ENCODE assay signal across 16 cellular contexts in the genomic region with DNA sequence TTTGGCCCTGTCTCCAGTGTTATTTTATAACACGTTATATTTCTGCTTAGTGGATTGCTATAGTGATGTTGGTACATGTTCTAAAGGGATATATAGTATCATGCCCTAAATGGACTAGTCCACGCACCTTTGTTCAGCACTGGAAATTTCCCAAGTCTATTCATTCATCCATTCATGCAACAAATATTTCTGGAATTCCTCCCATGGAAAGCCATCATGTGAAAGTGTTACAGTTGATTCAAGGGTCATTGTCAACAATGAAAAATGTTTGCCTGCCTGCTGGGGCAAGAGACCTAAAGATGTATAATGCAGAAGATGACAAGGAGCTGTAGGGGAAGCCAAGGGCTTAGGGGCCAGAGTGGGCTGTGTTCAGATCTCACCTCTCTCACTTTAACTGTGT. TPM values are rescaled to one million over a fixed set of nuclear protein-coding genes. Genes with fewer than 3 reads are reported as not detected.
DNase-seq lines count a peak whose midpoint lies in the region; ATAC-seq, FAIRE-seq and TF ChIP-seq lines count a peak whose summit lies in the region.
"Had no signal": no experiment of that assay in that cellular context is flagged by ENCODE, and none has a peak within 500 bp of the region (broad histone marks: within the 10 kb centered on the region; RNA-seq: fewer than 3 reads in every experiment).

No MANE protein-coding gene starts in this region.

- DNase-seq in HepG2 (ENCODE audit: low spot score) (peak; percentile 94), right lobe of liver (no peak), amniotic epithelial cell (ENCODE audit: low read depth) (peak; percentile 91), foreskin melanocyte (peak; percentile 80), GM12891 (ENCODE audit: insufficient read length, low spot score) (no peak), NCI-H2171 treated with DMSO at 0.1 percent for 48 hours (lab: John Stamatoyannopoulos, UW) (no peak), DMS 273 (lab: John Stamatoyannopoulos, UW; ENCODE audit: unreplicated experiment) (no peak), NCI-H1694 treated with DMSO at 0.1 percent for 48 hours (lab: John Stamatoyannopoulos, UW) (no peak)
- DNase-seq: 8988T, amygdala, NCI-H1105, NCI-H774, T-helper 2 cell, thyroid gland had no signal

- in situ Hi-C loops in HepG2 (cut with HindIII; ENCODE audit: extremely low pct_ligation_motif_present, low pct_unique_long_range_greater_than_20kb), result loop anchor here (5.0 kb wide), 1 partner anchor 250 kb away; no protein-coding TSS in a partner anchor

- ATAC-seq in HepG2 (peak; percentile 65), right lobe of liver (no peak)

- no peak overlapping the region for H2AFZ ChIP-seq in HepG2 (ENCODE audit: low read length)

- H3K79me2 ChIP-seq in HepG2 (ENCODE audit: insufficient read depth, low read length), result no peaks in the 10 kb centered on the region

- TF ChIP-seq POLR2A in HepG2 (IDR thresholded peaks at IDR 0.05; ENCODE audit: insufficient read depth in 1 of 2, low read depth in 2 of 2, low read length in 2 of 2) (no peak), right lobe of liver (IDR thresholded peaks at IDR 0.05) (no peak), GM12891 (IDR thresholded peaks at IDR 0.05; ENCODE audit: low read depth, low read length) (no peak)

- TF ChIP-seq EP300 in HepG2 (IDR thresholded peaks at IDR 0.05; ENCODE audit: low read depth in 2 of 2, low read length in 2 of 2) (peak; percentile 53 to 84; a peak in 2 of 4 replicates), HepG2 (CRISPR knock-in tag; IDR thresholded peaks at IDR 0.05; ENCODE audit: borderline replicate concordance) (no peak)

- WGBS in HepG2 (ENCODE audit: low lambda C conversion rate), result 3% methylated on average over 2 of the region's 2 CpGs
- WGBS in right lobe of liver (ENCODE audit: insufficient coverage, low coverage, low lambda C conversion rate, missing lambda C conversion rate), result 83% methylated on average over 2 of the region's 2 CpGs

- H3K4me1 ChIP-seq in HepG2 (ENCODE audit: insufficient read depth, low read length) (peaks cover 76% of the 10 kb centered on the region), right lobe of liver (no peaks in the 10 kb centered on the region)
- H3K4me1 ChIP-seq: right atrium auricular region had no signal

- BruUV-seq in HepG2 (replicated peaks; lab: Mats Ljungman, UMichigan), result no TSS peak

- TF ChIP-seq RAD21 in HepG2 (CRISPR knock-in tag; IDR thresholded peaks at IDR 0.05), result no peak

- POLR2A ChIA-PET in HepG2 (lab: Yijun Ruan, JAX), result no interaction called here

- FAIRE-seq in HepG2 (lab: Jason Lieb, UNC), result no peak
- no peak for FAIRE-seq in GM12891 (lab: Jason Lieb, UNC)
- FAIRE-seq: H1 had no signal

- peak overlapping the region; percentile 28; the same call in 1 of the 2 replicates for H3K4me2 ChIP-seq in HepG2 (ENCODE audit: low read depth, low read length)

- CTCF ChIA-PET in HepG2 (lab: Yijun Ruan, JAX; ENCODE audit: low intra/inter-chr PET ratio, low total read pairs), result no interaction called here

- no peaks in the 10 kb centered on the region for H4K20me1 ChIP-seq in HepG2 (ENCODE audit: insufficient read depth, low read length)

- H3K9ac ChIP-seq in HepG2 (ENCODE audit: insufficient read depth, low read depth, low read length), result no peak overlapping the region

- intact Hi-C loops in HepG2 (cut with micrococcal nuclease; ENCODE audit: unreplicated experiment), result loop anchor here (1.0 kb wide), 1 partner anchor 27 kb away; a partner anchor contains a TSS
- intact Hi-C loops in right lobe of liver (cut with DNase I), result no loop called here

- H3K36me3 ChIP-seq in HepG2 (replicated peaks in 1 of 2; ENCODE audit: control insufficient read depth in 1 of 2, insufficient read depth in 2 of 2, low read length in 2 of 2), result no peaks in the 10 kb centered on the region
- H3K36me3 ChIP-seq in right lobe of liver, result no peaks in the 10 kb centered on the region
- H3K36me3 ChIP-seq: right atrium auricular region, thyroid gland had no signal

- H3K4me3 ChIP-seq in HepG2 (replicated peaks in 1 of 3; ENCODE audit: insufficient read depth in 1 of 3, low read depth in 2 of 3, low read length in 3 of 3) (no peak overlapping the region), right lobe of liver (no peak overlapping the region)
- H3K4me3 ChIP-seq: right atrium auricular region, thyroid gland had no signal

- H3K27ac ChIP-seq in HepG2 (ENCODE audit: extremely low read length, insufficient read depth, low read length), result no peak overlapping the region
- H3K27ac ChIP-seq in right lobe of liver, result no peak overlapping the region
- H3K27ac ChIP-seq: right atrium auricular region, thyroid gland had no signal

- H3K27me3 ChIP-seq in HepG2 (ENCODE audit: control insufficient read depth in 1 of 2, insufficient read depth in 2 of 2, low read length in 2 of 2), result no peaks in the 10 kb centered on the region
- H3K27me3 ChIP-seq in right lobe of liver, result no peaks in the 10 kb centered on the region
- H3K27me3 ChIP-seq: right atrium auricular region, thyroid gland had no signal

- no peak for TF ChIP-seq CTCF in HepG2 (CRISPR knock-in tag; IDR thresholded peaks at IDR 0.05)
- no peak for TF ChIP-seq CTCF in right lobe of liver (IDR thresholded peaks at IDR 0.05)

- H3K9me3 ChIP-seq in HepG2 (ENCODE audit: low read length), result no peaks in the 10 kb centered on the region
- H3K9me3 ChIP-seq in right lobe of liver, result no peaks in the 10 kb centered on the region
- H3K9me3 ChIP-seq: right atrium auricular region, thyroid gland had no signal

TF ChIP-seq in GM12891, 5 proteins besides CTCF, POLR2A, EP300 and RAD21:
- TF ChIP-seq PAX5 (IDR thresholded peaks at IDR 0.05; ENCODE audit: insufficient read depth, low read length, severe bottlenecking) (no peak), SPI1 (IDR thresholded peaks at IDR 0.05; ENCODE audit: low read depth, low read length) (no peak), POU2F2 (IDR thresholded peaks at IDR 0.05; ENCODE audit: low read depth, low read length) (no peak), TAF1 (IDR thresholded peaks at IDR 0.05; ENCODE audit: low read depth, low read length) (no peak), POLR2AphosphoS5 (IDR thresholded peaks at IDR 0.05; ENCODE audit: low read depth, low read length) (no peak)

RNA-seq across cellular contexts. Expression of a gene that starts 10.8 kb away (rescaled TPM):
- 62.9 and 131 TPM in 2 replicates for total RNA-seq in HepG2 (2016; rRNA removed; fragmentation: Illumina TruSeq; extraction: Trizol)
- 9.3 and 10.6 TPM in 2 replicates for total RNA-seq in HepG2 (2016; cell fraction: cytosol; rRNA removed; fragmentation: Illumina TruSeq; extraction: Trizol; ENCODE audit: low read depth)
- 61.8 and 129 TPM in 2 replicates for total RNA-seq in HepG2 (2016; cell fraction: insoluble cytoplasmic fraction; rRNA removed; fragmentation: Illumina TruSeq; extraction: Trizol)
- total RNA-seq in HepG2 (2016; cell fraction: membrane; rRNA removed; fragmentation: Illumina TruSeq; extraction: Trizol), result 29.7 and 34.1 TPM in 2 replicates
- 73.1 and 87.7 TPM in 2 replicates for total RNA-seq in HepG2 (2016; cell fraction: nucleus; rRNA removed; fragmentation: Illumina TruSeq; extraction: Trizol)
- 11.2 and 13.0 TPM in 2 replicates for polyA plus RNA-seq in HepG2 (2011; rRNA removed)
- 4.2 and 7.2 TPM in 2 replicates for polyA plus RNA-seq in HepG2 (2011; cell fraction: cytosol; rRNA removed)
- polyA plus RNA-seq in HepG2 (2011; cell fraction: nucleus; rRNA removed), result 11.8 and 15.2 TPM in 2 replicates
- 26.4 and 61.0 TPM in 2 replicates for polyA plus RNA-seq in HepG2 (2012)
- 7.7 and 9.3 TPM in 2 replicates for polyA plus RNA-seq in HepG2 (2016; cell fraction: cytosol; fragmentation: Illumina TruSeq; extraction: Trizol; ENCODE audit: low read depth)
- polyA plus RNA-seq in HepG2 (2016; cell fraction: insoluble cytoplasmic fraction; fragmentation: Illumina TruSeq; extraction: Trizol; ENCODE audit: low read depth), result 135 and 137 TPM in 2 replicates
- polyA plus RNA-seq in HepG2 (2016; cell fraction: membrane; fragmentation: Illumina TruSeq; extraction: Trizol; ENCODE audit: low read depth), result 20.4 and 27.2 TPM in 2 replicates
- polyA plus RNA-seq in HepG2 (2016; cell fraction: nucleus; fragmentation: Illumina TruSeq; extraction: Trizol; ENCODE audit: insufficient read depth, low read depth), result 102 and 104 TPM in 2 replicates
- polyA minus RNA-seq in HepG2 (2011; rRNA and poly(A)+ RNA removed; ENCODE audit: low replicate concordance), result 4.1 and 12.8 TPM in 2 replicates
- polyA minus RNA-seq in HepG2 (2011; cell fraction: cytosol; rRNA and poly(A)+ RNA removed), result 16.3 and 18.9 TPM in 2 replicates
- 46.5 and 58.1 TPM in 2 replicates for polyA minus RNA-seq in HepG2 (2011; cell fraction: nucleus; rRNA and poly(A)+ RNA removed)
- total RNA-seq in right lobe of liver, result 10 to 100 TPM; 19.6 to 60.8 (median 31.0) TPM
- 50.7 TPM for polyA plus RNA-seq in GM12891 (2012; ENCODE audit: low read depth, missing spikeins)

RNA-seq across cellular contexts. Expression of a gene that starts 27.2 kb away (rescaled TPM):
- total RNA-seq in HepG2 (2016; rRNA removed; fragmentation: Illumina TruSeq; extraction: Trizol) (4.4 and 7.1 TPM in 2 replicates), right lobe of liver (1 to 10 TPM; 2.7 to 3.6 (median 3.0) TPM)
- 1.5 and 1.7 TPM in 2 replicates for total RNA-seq in HepG2 (2016; cell fraction: cytosol; rRNA removed; fragmentation: Illumina TruSeq; extraction: Trizol; ENCODE audit: low read depth)
- 4.5 and 7.7 TPM in 2 replicates for total RNA-seq in HepG2 (2016; cell fraction: insoluble cytoplasmic fraction; rRNA removed; fragmentation: Illumina TruSeq; extraction: Trizol)
- total RNA-seq in HepG2 (2016; cell fraction: membrane; rRNA removed; fragmentation: Illumina TruSeq; extraction: Trizol), result 2.9 and 3.4 TPM in 2 replicates
- total RNA-seq in HepG2 (2016; cell fraction: nucleus; rRNA removed; fragmentation: Illumina TruSeq; extraction: Trizol), result 7.2 and 8.5 TPM in 2 replicates
- 1.9 and 2.0 TPM in 2 replicates for polyA plus RNA-seq in HepG2 (2011; rRNA removed)
- 1.3 and 1.7 TPM in 2 replicates for polyA plus RNA-seq in HepG2 (2011; cell fraction: cytosol; rRNA removed)
- 0.79 and 1.2 TPM in 2 replicates for polyA plus RNA-seq in HepG2 (2011; cell fraction: nucleus; rRNA removed)
- polyA plus RNA-seq in HepG2 (2012), result 2.2 and 3.0 TPM in 2 replicates
- polyA plus RNA-seq in HepG2 (2016; cell fraction: cytosol; fragmentation: Illumina TruSeq; extraction: Trizol; ENCODE audit: low read depth), result 0.46 and 0.54 TPM in 2 replicates
- polyA plus RNA-seq in HepG2 (2016; cell fraction: insoluble cytoplasmic fraction; fragmentation: Illumina TruSeq; extraction: Trizol; ENCODE audit: low read depth), result 2.9 and 3.3 TPM in 2 replicates
- 1.4 and 1.5 TPM in 2 replicates for polyA plus RNA-seq in HepG2 (2016; cell fraction: membrane; fragmentation: Illumina TruSeq; extraction: Trizol; ENCODE audit: low read depth)
- 7.6 and 8.4 TPM in 2 replicates for polyA plus RNA-seq in HepG2 (2016; cell fraction: nucleus; fragmentation: Illumina TruSeq; extraction: Trizol; ENCODE audit: insufficient read depth, low read depth)
- 2.6 and 4.6 TPM in 2 replicates for polyA minus RNA-seq in HepG2 (2011; rRNA and poly(A)+ RNA removed; ENCODE audit: low replicate concordance)
- polyA minus RNA-seq in HepG2 (2011; cell fraction: cytosol; rRNA and poly(A)+ RNA removed), result 2.5 TPM in 2 replicates
- polyA minus RNA-seq in HepG2 (2011; cell fraction: nucleus; rRNA and poly(A)+ RNA removed), result 3.5 TPM in 2 replicates
- polyA plus RNA-seq in GM12891 (2012; ENCODE audit: low read depth, missing spikeins), result 0.08 TPM

Comparison
In these comparisons a context has a peak if more than half of its experiments do, and no peak if none do; other contexts are left out.
1. DNase-seq: peak in HepG2 (single experiment), amniotic epithelial cell (single experiment) and foreskin melanocyte (single experiment); none in right lobe of liver (0 of 3), GM12891 (single experiment), NCI-H2171 treated with DMSO at 0.1 percent for 48 hours (single experiment), DMS 273 (single experiment) and NCI-H1694 treated with DMSO at 0.1 percent for 48 hours (single experiment).